1 cellular context compared by ENCODE assay signal in the genomic region with DNA sequence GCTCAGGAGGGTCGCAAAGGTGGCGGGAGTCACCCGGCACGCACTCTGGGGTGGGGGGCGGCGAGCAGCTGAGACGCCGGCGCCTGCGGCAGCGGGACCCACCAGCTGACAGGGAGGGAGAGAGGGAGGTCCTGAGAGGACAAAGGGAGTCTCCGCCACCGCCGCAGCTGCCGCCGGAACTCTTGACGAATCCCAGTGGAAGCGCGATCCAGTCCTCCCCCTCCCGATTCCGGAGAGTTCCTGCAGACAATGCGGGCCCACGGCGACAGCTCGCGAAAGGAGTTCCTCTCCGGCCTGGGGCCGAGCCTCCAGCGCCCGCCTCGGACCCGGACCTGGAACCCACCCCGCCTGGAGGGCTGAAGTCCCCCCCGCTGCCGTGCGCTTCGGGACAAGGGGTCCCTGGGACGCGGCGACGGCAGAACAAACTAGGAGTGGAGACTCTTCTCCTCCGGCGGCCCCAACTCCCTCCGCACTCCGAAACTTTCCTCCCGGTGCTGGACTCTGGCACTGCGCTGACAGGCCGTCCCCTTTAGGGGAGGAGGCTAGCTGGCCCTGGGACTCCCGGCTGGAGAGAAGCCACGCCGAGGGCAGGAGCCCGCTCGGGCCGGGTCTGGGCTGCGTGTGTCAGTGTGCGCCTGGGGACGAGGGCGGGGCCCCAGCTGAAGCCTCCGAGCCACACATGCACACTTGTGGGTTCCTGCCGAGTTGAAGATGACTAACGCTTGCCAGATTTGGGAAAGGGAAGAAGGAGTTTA.
TF ChIP-seq lines count a peak whose summit lies in the region.

A gene (minus strand): TSS at position 623 of the 755 bp plus-strand sequence. CDS start 669 bp downstream, outside the sequence.

TF ChIP-seq in HepG2, 621 proteins besides CTCF, POLR2A, EP300 and RAD21 (continued from another document and continues in another):
- TF ChIP-seq, protein P1, sequence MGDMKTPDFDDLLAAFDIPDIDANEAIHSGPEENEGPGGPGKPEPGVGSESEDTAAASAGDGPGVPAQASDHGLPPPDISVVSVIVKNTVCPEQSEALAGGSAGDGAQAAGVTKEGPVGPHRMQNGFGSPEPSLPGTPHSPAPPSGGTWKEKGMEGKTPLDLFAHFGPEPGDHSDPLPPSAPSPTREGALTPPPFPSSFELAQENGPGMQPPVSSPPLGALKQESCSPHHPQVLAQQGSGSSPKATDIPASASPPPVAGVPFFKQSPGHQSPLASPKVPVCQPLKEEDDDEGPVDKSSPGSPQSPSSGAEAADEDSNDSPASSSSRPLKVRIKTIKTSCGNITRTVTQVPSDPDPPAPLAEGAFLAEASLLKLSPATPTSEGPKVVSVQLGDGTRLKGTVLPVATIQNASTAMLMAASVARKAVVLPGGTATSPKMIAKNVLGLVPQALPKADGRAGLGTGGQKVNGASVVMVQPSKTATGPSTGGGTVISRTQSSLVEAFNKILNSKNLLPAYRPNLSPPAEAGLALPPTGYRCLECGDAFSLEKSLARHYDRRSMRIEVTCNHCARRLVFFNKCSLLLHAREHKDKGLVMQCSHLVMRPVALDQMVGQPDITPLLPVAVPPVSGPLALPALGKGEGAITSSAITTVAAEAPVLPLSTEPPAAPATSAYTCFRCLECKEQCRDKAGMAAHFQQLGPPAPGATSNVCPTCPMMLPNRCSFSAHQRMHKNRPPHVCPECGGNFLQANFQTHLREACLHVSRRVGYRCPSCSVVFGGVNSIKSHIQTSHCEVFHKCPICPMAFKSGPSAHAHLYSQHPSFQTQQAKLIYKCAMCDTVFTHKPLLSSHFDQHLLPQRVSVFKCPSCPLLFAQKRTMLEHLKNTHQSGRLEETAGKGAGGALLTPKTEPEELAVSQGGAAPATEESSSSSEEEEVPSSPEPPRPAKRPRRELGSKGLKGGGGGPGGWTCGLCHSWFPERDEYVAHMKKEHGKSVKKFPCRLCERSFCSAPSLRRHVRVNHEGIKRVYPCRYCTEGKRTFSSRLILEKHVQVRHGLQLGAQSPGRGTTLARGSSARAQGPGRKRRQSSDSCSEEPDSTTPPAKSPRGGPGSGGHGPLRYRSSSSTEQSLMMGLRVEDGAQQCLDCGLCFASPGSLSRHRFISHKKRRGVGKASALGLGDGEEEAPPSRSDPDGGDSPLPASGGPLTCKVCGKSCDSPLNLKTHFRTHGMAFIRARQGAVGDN (CRISPR knock-in tag; IDR thresholded peaks at IDR 0.05) = peak; percentile 85
- TF ChIP-seq ZNF136 (CRISPR knock-in tag; IDR thresholded peaks at IDR 0.05; ENCODE audit: low read depth) = 0 out of 2 replicates have a peak, but pooled peaks have one; percentile 30
- TF ChIP-seq, protein P2, sequence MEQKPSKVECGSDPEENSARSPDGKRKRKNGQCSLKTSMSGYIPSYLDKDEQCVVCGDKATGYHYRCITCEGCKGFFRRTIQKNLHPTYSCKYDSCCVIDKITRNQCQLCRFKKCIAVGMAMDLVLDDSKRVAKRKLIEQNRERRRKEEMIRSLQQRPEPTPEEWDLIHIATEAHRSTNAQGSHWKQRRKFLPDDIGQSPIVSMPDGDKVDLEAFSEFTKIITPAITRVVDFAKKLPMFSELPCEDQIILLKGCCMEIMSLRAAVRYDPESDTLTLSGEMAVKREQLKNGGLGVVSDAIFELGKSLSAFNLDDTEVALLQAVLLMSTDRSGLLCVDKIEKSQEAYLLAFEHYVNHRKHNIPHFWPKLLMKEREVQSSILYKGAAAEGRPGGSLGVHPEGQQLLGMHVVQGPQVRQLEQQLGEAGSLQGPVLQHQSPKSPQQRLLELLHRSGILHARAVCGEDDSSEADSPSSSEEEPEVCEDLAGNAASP (CRISPR knock-in tag; IDR thresholded peaks at IDR 0.05; ENCODE audit: borderline replicate concordance) = no peak; the same call in 1 of the 2 replicates
- no peak for TF ChIP-seq AHR (CRISPR knock-in tag; IDR thresholded peaks at IDR 0.05)
- no peak for TF ChIP-seq MAFK (conservative IDR thresholded peaks at IDR 0.05 in 1 of 2, IDR thresholded peaks at IDR 0.05 in 1 of 2; ENCODE audit: low read length in 2 of 2)
- TF ChIP-seq RBM22 (optimal IDR thresholded peaks at IDR 0.05; ENCODE audit: low read length) = no peak
- TF ChIP-seq HDAC1 (CRISPR knock-in tag; IDR thresholded peaks at IDR 0.05) = 0 out of 2 replicates have a peak, but pooled peaks have one; percentile 41
- TF ChIP-seq, protein P3, sequence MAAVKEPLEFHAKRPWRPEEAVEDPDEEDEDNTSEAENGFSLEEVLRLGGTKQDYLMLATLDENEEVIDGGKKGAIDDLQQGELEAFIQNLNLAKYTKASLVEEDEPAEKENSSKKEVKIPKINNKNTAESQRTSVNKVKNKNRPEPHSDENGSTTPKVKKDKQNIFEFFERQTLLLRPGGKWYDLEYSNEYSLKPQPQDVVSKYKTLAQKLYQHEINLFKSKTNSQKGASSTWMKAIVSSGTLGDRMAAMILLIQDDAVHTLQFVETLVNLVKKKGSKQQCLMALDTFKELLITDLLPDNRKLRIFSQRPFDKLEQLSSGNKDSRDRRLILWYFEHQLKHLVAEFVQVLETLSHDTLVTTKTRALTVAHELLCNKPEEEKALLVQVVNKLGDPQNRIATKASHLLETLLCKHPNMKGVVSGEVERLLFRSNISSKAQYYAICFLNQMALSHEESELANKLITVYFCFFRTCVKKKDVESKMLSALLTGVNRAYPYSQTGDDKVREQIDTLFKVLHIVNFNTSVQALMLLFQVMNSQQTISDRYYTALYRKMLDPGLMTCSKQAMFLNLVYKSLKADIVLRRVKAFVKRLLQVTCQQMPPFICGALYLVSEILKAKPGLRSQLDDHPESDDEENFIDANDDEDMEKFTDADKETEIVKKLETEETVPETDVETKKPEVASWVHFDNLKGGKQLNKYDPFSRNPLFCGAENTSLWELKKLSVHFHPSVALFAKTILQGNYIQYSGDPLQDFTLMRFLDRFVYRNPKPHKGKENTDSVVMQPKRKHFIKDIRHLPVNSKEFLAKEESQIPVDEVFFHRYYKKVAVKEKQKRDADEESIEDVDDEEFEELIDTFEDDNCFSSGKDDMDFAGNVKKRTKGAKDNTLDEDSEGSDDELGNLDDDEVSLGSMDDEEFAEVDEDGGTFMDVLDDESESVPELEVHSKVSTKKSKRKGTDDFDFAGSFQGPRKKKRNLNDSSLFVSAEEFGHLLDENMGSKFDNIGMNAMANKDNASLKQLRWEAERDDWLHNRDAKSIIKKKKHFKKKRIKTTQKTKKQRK (IDR thresholded peaks at IDR 0.05; ENCODE audit: low read length) = no peak
- TF ChIP-seq PAWR (CRISPR knock-in tag; IDR thresholded peaks at IDR 0.05; ENCODE audit: borderline replicate concordance) = no peak
- TF ChIP-seq SCMH1 (CRISPR knock-in tag; IDR thresholded peaks at IDR 0.05; ENCODE audit: borderline replicate concordance) = no peak
- TF ChIP-seq GABPB1 (CRISPR knock-in tag; IDR thresholded peaks at IDR 0.05) = peak; percentile 62; the same call in 1 of the 2 replicates
- no peak for TF ChIP-seq SNRNP70 (IDR thresholded peaks at IDR 0.05; ENCODE audit: low read depth, low read length)
- 0 out of 2 replicates have a peak, but pooled peaks have one; percentile 37 for TF ChIP-seq ZNF878 (CRISPR knock-in tag; IDR thresholded peaks at IDR 0.05)
- TF ChIP-seq, protein P4, sequence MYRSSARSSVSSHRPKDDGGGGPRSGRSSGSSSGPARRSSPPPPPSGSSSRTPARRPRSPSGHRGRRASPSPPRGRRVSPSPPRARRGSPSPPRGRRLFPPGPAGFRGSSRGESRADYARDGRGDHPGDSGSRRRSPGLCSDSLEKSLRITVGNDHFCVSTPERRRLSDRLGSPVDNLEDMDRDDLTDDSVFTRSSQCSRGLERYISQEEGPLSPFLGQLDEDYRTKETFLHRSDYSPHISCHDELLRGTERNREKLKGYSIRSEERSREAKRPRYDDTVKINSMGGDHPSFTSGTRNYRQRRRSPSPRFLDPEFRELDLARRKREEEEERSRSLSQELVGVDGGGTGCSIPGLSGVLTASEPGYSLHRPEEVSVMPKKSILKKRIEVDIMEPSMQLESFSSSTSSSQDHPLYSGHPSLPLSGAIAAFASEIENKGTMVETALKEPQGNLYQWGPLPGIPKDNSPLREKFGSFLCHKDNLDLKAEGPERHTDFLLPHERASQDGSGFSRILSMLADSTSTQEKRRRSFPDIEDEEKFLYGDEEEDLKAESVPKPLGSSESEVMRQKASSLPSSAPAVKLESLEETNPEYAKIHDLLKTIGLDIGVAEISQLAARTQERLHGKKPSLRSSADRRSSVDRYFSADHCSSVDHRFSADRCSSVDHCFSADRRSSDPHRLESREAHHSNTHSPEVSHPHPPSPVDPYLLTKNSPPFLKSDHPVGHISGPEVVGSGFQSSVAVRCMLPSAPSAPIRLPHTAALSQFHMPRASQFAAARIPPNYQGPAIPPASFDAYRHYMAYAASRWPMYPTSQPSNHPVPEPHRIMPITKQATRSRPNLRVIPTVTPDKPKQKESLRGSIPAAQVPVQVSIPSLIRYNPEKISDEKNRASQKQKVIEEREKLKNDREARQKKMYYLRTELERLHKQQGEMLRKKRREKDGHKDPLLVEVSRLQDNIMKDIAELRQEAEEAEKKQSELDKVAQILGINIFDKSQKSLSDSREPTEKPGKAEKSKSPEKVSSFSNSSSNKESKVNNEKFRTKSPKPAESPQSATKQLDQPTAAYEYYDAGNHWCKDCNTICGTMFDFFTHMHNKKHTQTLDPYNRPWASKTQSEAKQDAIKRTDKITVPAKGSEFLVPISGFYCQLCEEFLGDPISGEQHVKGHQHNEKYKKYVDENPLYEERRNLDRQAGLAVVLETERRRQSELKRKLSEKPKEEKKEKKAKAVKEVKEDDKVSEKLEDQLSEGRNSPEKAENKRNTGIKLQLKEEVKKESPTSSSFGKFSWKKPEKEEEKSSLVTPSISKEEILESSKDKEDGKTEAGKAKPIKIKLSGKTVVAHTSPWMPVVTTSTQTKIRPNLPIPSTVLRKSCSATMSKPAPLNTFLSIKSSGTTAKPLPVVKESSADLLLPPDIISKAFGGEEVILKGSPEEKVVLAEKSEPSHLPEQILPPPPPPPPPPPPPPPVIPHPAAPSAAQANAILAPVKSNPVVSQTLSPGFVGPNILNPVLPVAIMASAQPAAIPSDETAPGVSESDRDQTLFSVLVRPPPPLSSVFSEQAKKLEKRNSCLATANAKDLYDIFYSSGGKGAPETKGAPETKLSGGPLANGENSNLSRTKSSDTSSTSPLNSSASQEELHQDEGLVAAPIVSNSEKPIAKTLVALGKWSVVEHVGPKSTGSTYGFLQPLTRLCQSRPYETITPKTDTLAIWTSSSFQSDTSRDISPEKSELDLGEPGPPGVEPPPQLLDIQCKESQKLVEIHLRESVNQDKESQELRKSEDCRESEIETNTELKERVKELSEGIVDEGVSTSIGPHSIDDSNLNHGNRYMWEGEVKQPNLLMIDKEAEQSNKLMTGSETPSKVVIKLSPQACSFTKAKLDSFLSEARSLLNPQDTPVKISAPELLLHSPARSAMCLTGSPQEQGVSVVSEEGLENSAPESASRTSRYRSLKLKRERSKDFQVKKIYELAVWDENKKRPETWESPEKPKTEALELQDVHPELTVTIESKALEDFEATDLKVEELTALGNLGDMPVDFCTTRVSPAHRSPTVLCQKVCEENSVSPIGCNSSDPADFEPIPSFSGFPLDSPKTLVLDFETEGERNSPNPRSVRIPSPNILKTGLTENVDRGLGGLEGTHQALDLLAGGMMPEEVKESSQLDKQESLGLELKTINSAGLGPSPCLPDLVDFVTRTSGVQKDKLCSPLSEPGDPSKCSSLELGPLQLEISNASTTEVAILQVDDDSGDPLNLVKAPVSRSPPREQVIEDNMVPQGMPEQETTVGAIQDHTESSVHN (CRISPR knock-in tag; IDR thresholded peaks at IDR 0.05) = no peak
- TF ChIP-seq SUZ12 (IDR thresholded peaks at IDR 0.05; ENCODE audit: low read depth, low read length) = no peak
- TF ChIP-seq NCOA1 (CRISPR knock-in tag; IDR thresholded peaks at IDR 0.05) = no peak
- TF ChIP-seq JDP2 (CRISPR knock-in tag; IDR thresholded peaks at IDR 0.05; ENCODE audit: borderline replicate concordance) = no peak
- TF ChIP-seq PAX8 (CRISPR knock-in tag; IDR thresholded peaks at IDR 0.05; ENCODE audit: borderline replicate concordance) = no peak
- TF ChIP-seq, protein P5, sequence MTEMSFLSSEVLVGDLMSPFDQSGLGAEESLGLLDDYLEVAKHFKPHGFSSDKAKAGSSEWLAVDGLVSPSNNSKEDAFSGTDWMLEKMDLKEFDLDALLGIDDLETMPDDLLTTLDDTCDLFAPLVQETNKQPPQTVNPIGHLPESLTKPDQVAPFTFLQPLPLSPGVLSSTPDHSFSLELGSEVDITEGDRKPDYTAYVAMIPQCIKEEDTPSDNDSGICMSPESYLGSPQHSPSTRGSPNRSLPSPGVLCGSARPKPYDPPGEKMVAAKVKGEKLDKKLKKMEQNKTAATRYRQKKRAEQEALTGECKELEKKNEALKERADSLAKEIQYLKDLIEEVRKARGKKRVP (CRISPR knock-in tag; IDR thresholded peaks at IDR 0.05) = no peak
- no peak for TF ChIP-seq ZNF432 (CRISPR knock-in tag; IDR thresholded peaks at IDR 0.05; ENCODE audit: borderline replicate concordance)
- TF ChIP-seq, protein P6, sequence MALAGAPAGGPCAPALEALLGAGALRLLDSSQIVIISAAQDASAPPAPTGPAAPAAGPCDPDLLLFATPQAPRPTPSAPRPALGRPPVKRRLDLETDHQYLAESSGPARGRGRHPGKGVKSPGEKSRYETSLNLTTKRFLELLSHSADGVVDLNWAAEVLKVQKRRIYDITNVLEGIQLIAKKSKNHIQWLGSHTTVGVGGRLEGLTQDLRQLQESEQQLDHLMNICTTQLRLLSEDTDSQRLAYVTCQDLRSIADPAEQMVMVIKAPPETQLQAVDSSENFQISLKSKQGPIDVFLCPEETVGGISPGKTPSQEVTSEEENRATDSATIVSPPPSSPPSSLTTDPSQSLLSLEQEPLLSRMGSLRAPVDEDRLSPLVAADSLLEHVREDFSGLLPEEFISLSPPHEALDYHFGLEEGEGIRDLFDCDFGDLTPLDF (CRISPR knock-in tag; IDR thresholded peaks at IDR 0.05) = peak; percentile 55; the same call in 1 of the 2 replicates
- no peak for TF ChIP-seq ZNF160 (CRISPR knock-in tag; IDR thresholded peaks at IDR 0.05)
